Comparison of ENCODE assay signal across 1 cellular context in the genomic region with DNA sequence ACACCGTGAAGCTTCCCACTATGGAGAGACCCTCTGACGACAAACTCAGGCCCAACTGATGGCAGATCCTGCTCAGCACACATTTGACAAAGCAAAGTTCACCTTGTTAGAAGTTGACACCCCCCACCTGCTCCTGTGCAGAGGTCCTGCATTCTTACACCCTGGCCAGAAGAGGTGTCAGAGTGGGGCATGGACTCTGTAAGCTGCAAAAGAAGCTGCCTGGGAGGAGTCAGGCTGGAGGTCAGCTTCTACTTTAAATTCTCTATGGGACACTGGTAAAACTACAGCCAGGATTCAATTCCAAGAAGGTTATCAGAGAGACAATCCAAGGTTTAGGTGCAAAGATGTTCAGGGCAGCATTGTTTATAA.
TF ChIP-seq lines count a peak whose summit lies in the region.

No MANE protein-coding gene starts in this region.

TF ChIP-seq in IMR-90, 13 proteins besides CTCF, POLR2A, EP300 and RAD21:
- no peak for TF ChIP-seq MAZ (IDR thresholded peaks at IDR 0.05; ENCODE audit: borderline replicate concordance, low read depth, low read length)
TF ChIP-seq in IMR-90: peak in this region for 0.
